Comparison of ENCODE assay signal across 13 cellular contexts in the genomic region with DNA sequence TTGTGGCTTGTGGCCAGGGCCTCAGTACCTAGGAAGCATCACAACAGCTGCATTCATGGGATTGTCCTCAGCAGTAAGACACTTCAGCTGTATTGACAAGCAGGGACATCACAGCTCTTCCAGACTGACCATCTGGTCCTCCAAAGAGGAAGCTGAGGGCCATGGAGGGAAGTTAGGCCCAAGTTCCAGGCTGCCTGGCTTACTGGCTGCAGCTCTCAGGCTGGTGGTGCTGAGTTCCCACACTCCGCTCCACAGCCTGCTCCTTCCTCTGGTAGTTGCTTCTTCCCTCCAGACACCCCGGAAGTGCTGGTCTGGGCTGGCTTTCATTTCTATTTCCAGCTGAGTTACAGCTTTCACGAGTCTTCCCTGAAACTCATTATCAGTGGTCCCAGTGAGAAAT. TPM values are rescaled to one million over a fixed set of nuclear protein-coding genes. Genes with fewer than 3 reads are reported as not detected.
DNase-seq lines count a peak whose midpoint lies in the region; ATAC-seq and TF ChIP-seq lines count a peak whose summit lies in the region.
"Had no signal": no experiment of that assay in that cellular context is flagged by ENCODE, and none has a peak within 500 bp of the region (broad histone marks: within the 10 kb centered on the region; RNA-seq: fewer than 3 reads in every experiment).

No MANE protein-coding gene starts in this region.

- H2BK20ac ChIP-seq in IMR-90 (ENCODE audit: low read depth, low read length): no peak overlapping the region

- H3K4ac ChIP-seq in IMR-90 (ENCODE audit: low read depth, low read length): 0 out of 2 replicates have a peak overlapping the region, but pooled peaks have one; percentile 16

- no peaks in the 10 kb centered on the region for H3K27me3 Mint-ChIP-seq in CD4-positive, alpha-beta T cell
- H3K27me3 Mint-ChIP-seq in natural killer cell treated with Interleukin-12 subunit alpha and Interleukin-12 subunit beta and Interleukin-15 and Interleukin-18, amount 100 ng/mL, for 72 hours: no peaks in the 10 kb centered on the region

- in situ Hi-C loops in IMR-90 (cut with MboI; ENCODE audit: low sequenced_read_pairs): no loop called here

- H2BK15ac ChIP-seq in IMR-90 (ENCODE audit: low read depth, low read length): peak overlapping the region; percentile 57; the same call in 1 of the 3 replicates

- peaks cover 9% of the 10 kb centered on the region; the same call in 1 of the 2 replicates for H3K9me1 ChIP-seq in IMR-90 (ENCODE audit: insufficient read depth, low read length)

- H2BK5ac ChIP-seq in IMR-90 (ENCODE audit: low read depth, low read length, poor library complexity, severe bottlenecking): no peak overlapping the region

- H3K9me3 Mint-ChIP-seq in CD4-positive, alpha-beta T cell: no peaks in the 10 kb centered on the region
- H3K9me3 Mint-ChIP-seq in natural killer cell treated with Interleukin-12 subunit alpha and Interleukin-12 subunit beta and Interleukin-15 and Interleukin-18, amount 100 ng/mL, for 72 hours: no peaks in the 10 kb centered on the region

- dilution Hi-C loops in IMR-90 (cut with HindIII; ENCODE audit: low sequenced_read_pairs, unreplicated experiment): no loop called here

- peak overlapping the region; percentile 23 for H2AK9ac ChIP-seq in IMR-90 (replicated peaks; ENCODE audit: low read depth, low read length, poor library complexity)

- intact Hi-C loops in CD4-positive, alpha-beta T cell (cut with DNase I, micrococcal nuclease): no loop called here
- intact Hi-C loops in IMR-90 (cut with micrococcal nuclease): no loop called here

- no peak for TF ChIP-seq CTCF in CD4-positive, alpha-beta T cell (IDR thresholded peaks at IDR 0.05)
- TF ChIP-seq CTCF in IMR-90 (conservative IDR thresholded peaks at IDR 0.05; ENCODE audit: low read depth, low read length) (no peak), choroid plexus epithelial cell (conservative IDR thresholded peaks at IDR 0.05; ENCODE audit: low read depth, low read length) (no peak)

- H3K4me3 ChIP-seq in IMR-90 (ENCODE audit: insufficient read depth, low read depth, low read length) (no peak overlapping the region), choroid plexus epithelial cell (ENCODE audit: low read depth, low read length) (no peak overlapping the region)
- H3K4me3 ChIP-seq: breast epithelium, lung had no signal

- no peak for ATAC-seq in CD4-positive, alpha-beta T cell (ENCODE audit: poor library complexity)
- ATAC-seq in IMR-90 (ENCODE audit: low read depth) (no peak), GM18873 (IDR thresholded peaks at IDR 0.05; ENCODE audit: low FRiP score, unreplicated experiment) (no peak)
- ATAC-seq in natural killer cell treated with Interleukin-12 subunit alpha and Interleukin-12 subunit beta and Interleukin-15 and Interleukin-18, amount 100 ng/mL, for 72 hours: no peak

- DNase-seq in CD4-positive, alpha-beta T cell: no peak
- no peak for DNase-seq in IMR-90
- DNase-seq in choroid plexus epithelial cell (ENCODE audit: low read depth): peak; percentile 19
- no peak for DNase-seq in natural killer cell treated with Interleukin-12 subunit alpha and Interleukin-12 subunit beta and Interleukin-15 and Interleukin-18, amount 100 ng/mL, for 72 hours (ENCODE audit: low spot score)
- no peak for DNase-seq in NCI-H146 treated with DMSO at 0.1 percent for 48 hours (lab: John Stamatoyannopoulos, UW; ENCODE audit: unreplicated experiment)
- no peak for DNase-seq in DMS79 treated with DMSO at 0.1 percent for 48 hours (lab: John Stamatoyannopoulos, UW)
- DNase-seq in NCI-H748 treated with DMSO at 0.1 percent for 48 hours (lab: John Stamatoyannopoulos, UW): no peak
- DNase-seq: KG1, SW 1271 had no signal

- H3K9ac ChIP-seq in IMR-90 (ENCODE audit: low read depth, low read length): no peak overlapping the region

- H2BK120ac ChIP-seq in IMR-90 (ENCODE audit: low read depth, low read length): no peak overlapping the region

- H4K5ac ChIP-seq in IMR-90 (ENCODE audit: low read depth, low read length): no peak overlapping the region

- peak overlapping the region; percentile 49 for H3K27ac Mint-ChIP-seq in CD4-positive, alpha-beta T cell
- H3K27ac Mint-ChIP-seq in natural killer cell treated with Interleukin-12 subunit alpha and Interleukin-12 subunit beta and Interleukin-15 and Interleukin-18, amount 100 ng/mL, for 72 hours: peak overlapping the region; percentile 66 to 82

- H4K91ac ChIP-seq in IMR-90 (ENCODE audit: insufficient read depth, low read depth, low read length): no peak overlapping the region

- no peaks in the 10 kb centered on the region for H4K20me1 ChIP-seq in IMR-90 (ENCODE audit: insufficient read depth, low read length)

- H3K27me3 ChIP-seq in CD4-positive, alpha-beta T cell (ENCODE audit: control insufficient read depth, insufficient read depth, low read length): no peaks in the 10 kb centered on the region
- H3K27me3 ChIP-seq in IMR-90 (ENCODE audit: control insufficient read depth, insufficient read depth, low read length): no peaks in the 10 kb centered on the region
- H3K27me3 ChIP-seq: breast epithelium had no signal

- no peaks in the 10 kb centered on the region for H3K79me1 ChIP-seq in IMR-90 (ENCODE audit: low read depth in 1 of 2, low read length in 2 of 2)

- no peaks in the 10 kb centered on the region for H3K9me3 ChIP-seq in CD4-positive, alpha-beta T cell (ENCODE audit: control insufficient read depth, low read length)
- no peaks in the 10 kb centered on the region for H3K9me3 ChIP-seq in IMR-90 (ENCODE audit: control insufficient read depth, insufficient read depth, low read length)
- H3K9me3 ChIP-seq: breast epithelium had no signal

- TF ChIP-seq POLR2A in IMR-90 (IDR thresholded peaks at IDR 0.05; ENCODE audit: low read depth, low read length): no peak

- no peak overlapping the region for H3K27ac ChIP-seq in CD4-positive, alpha-beta T cell (ENCODE audit: low read depth, low read length)
- no peak overlapping the region for H3K27ac ChIP-seq in IMR-90 (ENCODE audit: insufficient read depth, low read length)
- H3K27ac ChIP-seq: breast epithelium had no signal

- no peaks in the 10 kb centered on the region for H3K36me3 ChIP-seq in IMR-90 (ENCODE audit: control insufficient read depth, insufficient read depth, low read length)
- H3K36me3 ChIP-seq: breast epithelium had no signal

- H3K14ac ChIP-seq in IMR-90 (replicated peaks; ENCODE audit: low read depth, low read length): no peak overlapping the region

- no peak overlapping the region for H3K56ac ChIP-seq in IMR-90 (ENCODE audit: extremely low read depth, insufficient read depth, low read length)

- H3K18ac ChIP-seq in IMR-90 (ENCODE audit: low read depth, low read length): no peak overlapping the region

- BruUV-seq in IMR-90 (replicated peaks; lab: Mats Ljungman, UMichigan): no TSS peak

- TF ChIP-seq RAD21 in IMR-90 (IDR thresholded peaks at IDR 0.05; ENCODE audit: low read length): no peak

- peaks cover 7% of the 10 kb centered on the region for H3K4me1 ChIP-seq in IMR-90 (ENCODE audit: control insufficient read depth, insufficient read depth, low read length)

- H3K4me2 ChIP-seq in IMR-90 (ENCODE audit: low read depth, low read length): no peak overlapping the region

- 100% methylated on average over 1 of the region's 3 CpGs; no CpG with 5 or more reads in 1 of the 2 experiments for WGBS in IMR-90 (ENCODE audit: extremely low coverage in 2 of 2, insufficient read length in 1 of 2), 2 experiments

- H3K4me3 Mint-ChIP-seq in CD4-positive, alpha-beta T cell: no peak overlapping the region
- no peak overlapping the region for H3K4me3 Mint-ChIP-seq in natural killer cell treated with Interleukin-12 subunit alpha and Interleukin-12 subunit beta and Interleukin-15 and Interleukin-18, amount 100 ng/mL, for 72 hours

- H2AK5ac ChIP-seq in IMR-90 (ENCODE audit: low read depth, low read length): peak overlapping the region; percentile 15; the same call in 1 of the 2 replicates

- POLR2A ChIA-PET in CD4-positive, alpha-beta T cell (lab: Charles Lee): interaction anchor here (1.1 to 1.5 kb wide), 2 partner anchors 15 to 49 kb away, joined by 3 read pairs; partner anchors contain the start of gene DNAJC18
- POLR2A ChIA-PET in IMR-90 (lab: Charles Lee; ENCODE audit: unreplicated experiment): no interaction called here

- H4K8ac ChIP-seq in IMR-90 (ENCODE audit: low read depth in 2 of 2, low read length in 2 of 2): peak overlapping the region in 1 of 2 experiments; percentile 12; a peak in 1 of 4 replicates

- H3K4me1 Mint-ChIP-seq in CD4-positive, alpha-beta T cell (ENCODE audit: low read depth): peaks cover 18% of the 10 kb centered on the region
- peaks cover 4 to 17% of the 10 kb centered on the region in 2 donors for H3K4me1 Mint-ChIP-seq in natural killer cell treated with Interleukin-12 subunit alpha and Interleukin-12 subunit beta and Interleukin-15 and Interleukin-18, amount 100 ng/mL, for 72 hours (ENCODE audit: low read depth in 2 of 2)

- CTCF ChIA-PET in CD4-positive, alpha-beta T cell (lab: Charles Lee): no interaction called here
- CTCF ChIA-PET in IMR-90 (lab: Yijun Ruan, JAX): interaction anchor here (1.0 kb wide), 1 partner anchor 49 kb away, joined by 3 read pairs; the partner anchor contains the start of gene DNAJC18

- H2AFZ ChIP-seq in IMR-90 (replicated peaks; ENCODE audit: low read length, poor library complexity): peak overlapping the region; percentile 67

- H3K36me3 Mint-ChIP-seq in CD4-positive, alpha-beta T cell (ENCODE audit: low read depth): no peaks in the 10 kb centered on the region
- H3K36me3 Mint-ChIP-seq in natural killer cell treated with Interleukin-12 subunit alpha and Interleukin-12 subunit beta and Interleukin-15 and Interleukin-18, amount 100 ng/mL, for 72 hours: no peaks in the 10 kb centered on the region

- no peak overlapping the region for H3K23ac ChIP-seq in IMR-90 (ENCODE audit: low read depth, low read length)

RNA-seq across cellular contexts. Expression of gene STING1, which starts 5.7 kb away (rescaled TPM):
- 100 to 1,000 TPM; 155 to 168 TPM for total RNA-seq in CD4-positive, alpha-beta T cell
- total RNA-seq in IMR-90 (2012; rRNA removed): 18.6 and 20.6 TPM in 2 replicates
- 61.5 and 63.5 TPM in 2 replicates for polyA plus RNA-seq in IMR-90 (2012; rRNA removed)
- 25.4 and 62.7 TPM in 2 replicates for polyA plus RNA-seq in IMR-90 (2012; cell fraction: cytosol; rRNA removed)
- polyA plus RNA-seq in IMR-90 (2012; cell fraction: nucleus; rRNA removed; ENCODE audit: low replicate concordance): 170 and 329 TPM in 2 replicates
- total RNA-seq in natural killer cell treated with Interleukin-12 subunit alpha and Interleukin-12 subunit beta and Interleukin-15 and Interleukin-18, amount 100 ng/mL, for 72 hours: 100 to 1,000 TPM; 138 to 156 TPM

RNA-seq across cellular contexts. Expression of gene SMIM33, which starts 17.5 kb away (rescaled TPM):
- under 1 TPM in 1 of 2 experiments, not detected in 1; 0.08 TPM for total RNA-seq in CD4-positive, alpha-beta T cell
- not detected in 2 replicates for total RNA-seq in IMR-90 (2012; rRNA removed)
- not detected in 2 replicates for polyA plus RNA-seq in IMR-90 (2012; rRNA removed)
- not detected in 2 replicates for polyA plus RNA-seq in IMR-90 (2012; cell fraction: cytosol; rRNA removed)
- not detected in 2 replicates for polyA plus RNA-seq in IMR-90 (2012; cell fraction: nucleus; rRNA removed; ENCODE audit: low replicate concordance)
- not detected for total RNA-seq in natural killer cell treated with Interleukin-12 subunit alpha and Interleukin-12 subunit beta and Interleukin-15 and Interleukin-18, amount 100 ng/mL, for 72 hours
- total RNA-seq: breast epithelium, lung, NCI-H460 had no signal

RNA-seq across cellular contexts. Expression of gene ECSCR, which starts 25.7 kb away (rescaled TPM):
- total RNA-seq in CD4-positive, alpha-beta T cell: not detected
- 3.1 and 3.9 TPM in 2 replicates for total RNA-seq in IMR-90 (2012; rRNA removed)
- polyA plus RNA-seq in IMR-90 (2012; rRNA removed): 3.6 and 3.8 TPM in 2 replicates
- 4.6 and 4.8 TPM in 2 replicates for polyA plus RNA-seq in IMR-90 (2012; cell fraction: cytosol; rRNA removed)
- polyA plus RNA-seq in IMR-90 (2012; cell fraction: nucleus; rRNA removed; ENCODE audit: low replicate concordance): 1.7 and 1.9 TPM in 2 replicates
- not detected for total RNA-seq in natural killer cell treated with Interleukin-12 subunit alpha and Interleukin-12 subunit beta and Interleukin-15 and Interleukin-18, amount 100 ng/mL, for 72 hours
- total RNA-seq: NCI-H460 had no signal

RNA-seq across cellular contexts. Expression of gene DNAJC18, which starts 48.9 kb away (rescaled TPM):
- total RNA-seq in CD4-positive, alpha-beta T cell: 1 to 10 TPM; 7.5 to 8.7 TPM
- 9.2 and 11.1 TPM in 2 replicates for total RNA-seq in IMR-90 (2012; rRNA removed)
- 6.3 and 8.5 TPM in 2 replicates for polyA plus RNA-seq in IMR-90 (2012; rRNA removed)
- 2.2 and 2.4 TPM in 2 replicates for polyA plus RNA-seq in IMR-90 (2012; cell fraction: cytosol; rRNA removed)
- polyA plus RNA-seq in IMR-90 (2012; cell fraction: nucleus; rRNA removed; ENCODE audit: low replicate concordance): 0.99 and 6.1 TPM in 2 replicates
- total RNA-seq in natural killer cell treated with Interleukin-12 subunit alpha and Interleukin-12 subunit beta and Interleukin-15 and Interleukin-18, amount 100 ng/mL, for 72 hours: 10 to 100 TPM; 11.9 to 12.6 TPM
